14 cellular contexts compared by ENCODE assay signal in genomic region chr15:67172172-67172571, GRCh38.
A peak's percentile ranks its signal among the peaks of the same experiment; 100 is the strongest.
DNase-seq lines count a peak whose midpoint lies in the region; ATAC-seq and TF ChIP-seq lines count a peak whose summit lies in the region.
"Had no signal": no experiment of that assay in that cellular context is flagged by ENCODE, and none has a peak within 500 bp of the region (broad histone marks: within the 10 kb centered on the region; RNA-seq: fewer than 3 reads in every experiment).

No MANE protein-coding gene starts in this region.

- H3K9me3 Mint-ChIP-seq in HFFc6: no peaks in the 10 kb centered on the region
- no peaks in the 10 kb centered on the region for H3K9me3 Mint-ChIP-seq in activated T-helper 1 cell treated with anti-CD3 and anti-CD28 coated beads, Interleukin-12 subunit alpha, Interleukin-12 subunit beta, Interleukin-2, Interleukin-4 antibody, amounts not matched to agents 30 ng/mL and 10 ng/mL and 1 ng/mL, durations not matched to agents 14 hours and 24 hours and 36 hours

- intact Hi-C loops in activated T-helper 1 cell treated with anti-CD3 and anti-CD28 coated beads, Interleukin-12 subunit alpha, Interleukin-12 subunit beta, Interleukin-2, Interleukin-4 antibody, amounts not matched to agents 30 ng/mL and 10 ng/mL and 1 ng/mL, durations not matched to agents 14 hours and 24 hours and 36 hours (cut with micrococcal nuclease): no loop called here

- peaks cover 84 to 99% (median 98%) of the 10 kb centered on the region in 3 donors for H3K4me1 ChIP-seq in skeletal muscle tissue (ENCODE audit: control insufficient read depth in 3 of 3, insufficient read depth in 3 of 3, low read length in 3 of 3)

- peaks cover 9 to 39% (median 37%) of the 10 kb centered on the region in 3 donors for H3K36me3 ChIP-seq in skeletal muscle tissue (ENCODE audit: control insufficient read depth in 3 of 3, insufficient read depth in 3 of 3, low read length in 3 of 3)

- H3K27ac Mint-ChIP-seq in HFFc6: peak overlapping the region; percentile 55; the same call in 1 of the 2 replicates
- peak overlapping the region; percentile 74 for H3K27ac Mint-ChIP-seq in activated T-helper 1 cell treated with anti-CD3 and anti-CD28 coated beads, Interleukin-12 subunit alpha, Interleukin-12 subunit beta, Interleukin-2, Interleukin-4 antibody, amounts not matched to agents 30 ng/mL and 10 ng/mL and 1 ng/mL, durations not matched to agents 14 hours and 24 hours and 36 hours

- H3K9ac ChIP-seq in skeletal muscle tissue (ENCODE audit: low read depth in 1 of 3, low read length in 3 of 3): peak overlapping the region in 1 of 3 donors; percentile 64

- DNase-seq in activated T-cell treated with anti-CD3 and anti-CD28 coated beads for 24 hours (ENCODE audit: low read depth) (peak; percentile 16), HFFc6 (no peak), MV-4-11 (lab: John Stamatoyannopoulos, UW) (no peak), HuH-7 (ENCODE audit: low spot score) (no peak)
- DNase-seq in activated T-cell treated with anti-CD3 and anti-CD28 coated beads, Interleukin-2, amount 50 U/mL, for 1 hour: no peak
- no peak for DNase-seq in activated T-helper 1 cell treated with anti-CD3 and anti-CD28 coated beads, Interleukin-12 subunit alpha, Interleukin-12 subunit beta, Interleukin-2, Interleukin-4 antibody, amounts not matched to agents 30 ng/mL and 10 ng/mL and 1 ng/mL, durations not matched to agents 14 hours and 24 hours and 36 hours (ENCODE audit: low spot score)
- DNase-seq: activated CD4-positive, CD25-positive, alpha-beta regulatory T cell; GOT3; mesendoderm; NCI-H1436; right lobe of liver; substantia nigra had no signal

- peaks cover 91% of the 10 kb centered on the region for H3K36me3 Mint-ChIP-seq in HFFc6 (ENCODE audit: low read depth)
- peaks cover 77% of the 10 kb centered on the region for H3K36me3 Mint-ChIP-seq in activated T-helper 1 cell treated with anti-CD3 and anti-CD28 coated beads, Interleukin-12 subunit alpha, Interleukin-12 subunit beta, Interleukin-2, Interleukin-4 antibody, amounts not matched to agents 30 ng/mL and 10 ng/mL and 1 ng/mL, durations not matched to agents 14 hours and 24 hours and 36 hours (ENCODE audit: low read depth)

- no peak for ATAC-seq in GM21737 (IDR thresholded peaks at IDR 0.05; ENCODE audit: unreplicated experiment)
- ATAC-seq: right lobe of liver had no signal

- TF ChIP-seq CTCF in HFFc6 (IDR thresholded peaks at IDR 0.05): no peak

- peak overlapping the region in 2 of 3 donors; percentile 11 to 35 for H3K4me3 ChIP-seq in skeletal muscle tissue (ENCODE audit: low read length in 3 of 3)
- H3K4me3 ChIP-seq: right lobe of liver had no signal

- H3K9me3 ChIP-seq in skeletal muscle tissue (ENCODE audit: control insufficient read depth in 3 of 3, low read length in 3 of 3): no peaks in the 10 kb centered on the region
- H3K9me3 ChIP-seq: right lobe of liver had no signal

- H3K4me1 Mint-ChIP-seq in HFFc6 (ENCODE audit: low read depth): peaks cover 91% of the 10 kb centered on the region
- peaks cover 85% of the 10 kb centered on the region for H3K4me1 Mint-ChIP-seq in activated T-helper 1 cell treated with anti-CD3 and anti-CD28 coated beads, Interleukin-12 subunit alpha, Interleukin-12 subunit beta, Interleukin-2, Interleukin-4 antibody, amounts not matched to agents 30 ng/mL and 10 ng/mL and 1 ng/mL, durations not matched to agents 14 hours and 24 hours and 36 hours (ENCODE audit: low read depth)

- no peak overlapping the region for H3K27ac ChIP-seq in skeletal muscle tissue (ENCODE audit: low read depth, low read length)
- H3K27ac ChIP-seq: right lobe of liver had no signal

- H3K27me3 Mint-ChIP-seq in HFFc6 (ENCODE audit: insufficient read depth): peaks cover 37% of the 10 kb centered on the region
- H3K27me3 Mint-ChIP-seq in activated T-helper 1 cell treated with anti-CD3 and anti-CD28 coated beads, Interleukin-12 subunit alpha, Interleukin-12 subunit beta, Interleukin-2, Interleukin-4 antibody, amounts not matched to agents 30 ng/mL and 10 ng/mL and 1 ng/mL, durations not matched to agents 14 hours and 24 hours and 36 hours (ENCODE audit: insufficient read depth): no peaks in the 10 kb centered on the region

- no peak overlapping the region; the same call in 1 of the 2 replicates for H3K4me3 Mint-ChIP-seq in HFFc6
- no peak overlapping the region for H3K4me3 Mint-ChIP-seq in activated T-helper 1 cell treated with anti-CD3 and anti-CD28 coated beads, Interleukin-12 subunit alpha, Interleukin-12 subunit beta, Interleukin-2, Interleukin-4 antibody, amounts not matched to agents 30 ng/mL and 10 ng/mL and 1 ng/mL, durations not matched to agents 14 hours and 24 hours and 36 hours

- no peaks in the 10 kb centered on the region for H3K27me3 ChIP-seq in skeletal muscle tissue (ENCODE audit: control insufficient read depth in 3 of 3, insufficient read depth in 3 of 3, low read length in 3 of 3)
- H3K27me3 ChIP-seq: right lobe of liver had no signal
